In the genomic region with DNA sequence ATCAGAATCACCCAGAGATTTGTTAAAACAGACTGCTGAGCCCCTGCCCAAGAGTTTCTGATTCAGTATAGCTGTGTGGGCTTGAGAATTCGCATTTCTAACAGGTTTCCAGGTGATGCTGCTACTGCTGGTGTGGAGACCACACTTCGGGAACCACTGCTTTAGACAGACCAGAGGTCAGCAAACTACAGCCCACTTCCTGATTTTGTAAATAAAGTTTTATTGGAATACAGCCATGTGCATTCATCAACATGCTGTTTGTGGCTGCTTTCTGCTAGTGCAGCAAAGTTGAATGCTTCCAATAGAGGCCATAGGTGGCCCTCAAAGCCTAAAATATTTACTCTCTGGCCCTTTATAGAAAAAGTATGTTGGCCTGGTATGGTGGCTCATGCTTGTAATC, we compare ENCODE assay signal across 23 cellular contexts. TPM values are rescaled to one million over a fixed set of nuclear protein-coding genes. Genes with fewer than 3 reads are reported as not detected.
A peak's percentile ranks its signal among the peaks of the same experiment; 100 is the strongest.
DNase-seq lines count a peak whose midpoint lies in the region; ATAC-seq, FAIRE-seq and TF ChIP-seq lines count a peak whose summit lies in the region.
"Had no signal": no experiment of that assay in that cellular context is flagged by ENCODE, and none has a peak within 500 bp of the region (broad histone marks: within the 10 kb centered on the region; RNA-seq: fewer than 3 reads in every experiment).

No MANE protein-coding gene starts in this region.

- H3K27me3 ChIP-seq in HepG2 (ENCODE audit: control insufficient read depth in 1 of 2, insufficient read depth in 2 of 2, low read length in 2 of 2) = peaks cover 0 to 18% of the 10 kb centered on the region in 2 experiments; a peak in 2 of 5 replicates
- H3K27me3 ChIP-seq in right lobe of liver = no peaks in the 10 kb centered on the region
- no peaks in the 10 kb centered on the region for H3K27me3 ChIP-seq in iPS-15b (ENCODE audit: control insufficient read depth, insufficient read depth, low read length)

- H3K36me3 ChIP-seq in HepG2 (replicated peaks in 1 of 2; ENCODE audit: control insufficient read depth in 1 of 2, insufficient read depth in 2 of 2, low read length in 2 of 2) (no peaks in the 10 kb centered on the region), right lobe of liver (no peaks in the 10 kb centered on the region), iPS-15b (ENCODE audit: control insufficient read depth, insufficient read depth, low read length) (no peaks in the 10 kb centered on the region)

- POLR2A ChIA-PET in HepG2 (lab: Yijun Ruan, JAX) = no interaction called here

- CTCF ChIA-PET in HepG2 (lab: Yijun Ruan, JAX; ENCODE audit: low intra/inter-chr PET ratio, low total read pairs) = no interaction called here

- H3K4me2 ChIP-seq in HepG2 (ENCODE audit: low read depth, low read length) = no peak overlapping the region
- H3K4me2 ChIP-seq: A549 had no signal

- TF ChIP-seq POLR2A in HepG2 (IDR thresholded peaks at IDR 0.05; ENCODE audit: insufficient read depth in 1 of 2, low read depth in 2 of 2, low read length in 2 of 2) = no peak
- TF ChIP-seq POLR2A in right lobe of liver (IDR thresholded peaks at IDR 0.05) = no peak

- no peaks in the 10 kb centered on the region for H3K79me2 ChIP-seq in HepG2 (ENCODE audit: insufficient read depth, low read length)

- H3K9me3 ChIP-seq in HepG2 (ENCODE audit: low read length) (no peaks in the 10 kb centered on the region), right lobe of liver (no peaks in the 10 kb centered on the region), iPS-15b (ENCODE audit: control insufficient read depth, insufficient read depth, low read length) (no peaks in the 10 kb centered on the region)
- H3K9me3 ChIP-seq: A549, Caco-2 had no signal

- no peak overlapping the region for H2AFZ ChIP-seq in HepG2 (ENCODE audit: low read length)

- TF ChIP-seq CTCF in HepG2 (CRISPR knock-in tag; IDR thresholded peaks at IDR 0.05) (no peak), right lobe of liver (IDR thresholded peaks at IDR 0.05) (no peak), omental fat pad (IDR thresholded peaks at IDR 0.05) (no peak)

- TF ChIP-seq EP300 in HepG2 (IDR thresholded peaks at IDR 0.05; ENCODE audit: low read depth in 2 of 2, low read length in 2 of 2) = no peak
- no peak for TF ChIP-seq EP300 in HepG2 (CRISPR knock-in tag; IDR thresholded peaks at IDR 0.05; ENCODE audit: borderline replicate concordance)

- no peak for DNase-seq in HepG2 (ENCODE audit: low spot score)
- no peak for DNase-seq in right lobe of liver
- peak; percentile 68 for DNase-seq in RPMI8226
- DNase-seq in omental fat pad (ENCODE audit: low spot score) = no peak
- DNase-seq in NOMO-1 treated with dmso at 0.1 percent for 144 hours (lab: John Stamatoyannopoulos, UW; ENCODE audit: unreplicated experiment) = no peak
- no peak for DNase-seq in GF-D8 (lab: John Stamatoyannopoulos, UW)
- DNase-seq: AML-193; Caco-2; CD4-positive, alpha-beta T cell; HFFc6; IMR-90; KBM-7 had no signal

- intact Hi-C loops in HepG2 (cut with micrococcal nuclease; ENCODE audit: unreplicated experiment) (no loop called here), right lobe of liver (cut with DNase I) (no loop called here)

- H4K20me1 ChIP-seq in HepG2 (ENCODE audit: insufficient read depth, low read length) = no peaks in the 10 kb centered on the region

- in situ Hi-C loops in HepG2 (cut with HindIII; ENCODE audit: extremely low pct_ligation_motif_present, low pct_unique_long_range_greater_than_20kb) = no loop called here

- no peak overlapping the region for H3K27ac ChIP-seq in HepG2 (ENCODE audit: extremely low read length, insufficient read depth, low read length)
- H3K27ac ChIP-seq in right lobe of liver = no peak overlapping the region
- H3K27ac ChIP-seq: 22Rv1, A549, C4-2B, HL-60 had no signal

- WGBS in HepG2 (ENCODE audit: low lambda C conversion rate) = 0% methylated on average over 2 of the region's 2 CpGs
- 80% methylated on average over 1 of the region's 2 CpGs for WGBS in right lobe of liver (ENCODE audit: insufficient coverage, low coverage, low lambda C conversion rate, missing lambda C conversion rate)

- H3K4me1 ChIP-seq in HepG2 (ENCODE audit: insufficient read depth, low read length) (no peaks in the 10 kb centered on the region), right lobe of liver (no peaks in the 10 kb centered on the region), iPS-15b (ENCODE audit: control insufficient read depth, insufficient read depth, low read length) (peaks cover 6% of the 10 kb centered on the region)
- H3K4me1 ChIP-seq: A549, Caco-2 had no signal

- BruUV-seq in HepG2 (replicated peaks; lab: Mats Ljungman, UMichigan) = no TSS peak

- TF ChIP-seq RAD21 in HepG2 (CRISPR knock-in tag; IDR thresholded peaks at IDR 0.05) = no peak

- no peak for FAIRE-seq in HepG2 (lab: Jason Lieb, UNC)
- FAIRE-seq: A549, D721Med, G401.6, H54 had no signal

- H3K4me3 ChIP-seq in HepG2 (replicated peaks in 1 of 3; ENCODE audit: insufficient read depth in 1 of 3, low read depth in 2 of 3, low read length in 3 of 3) (no peak overlapping the region), right lobe of liver (no peak overlapping the region), iPS-15b (ENCODE audit: low read depth, low read length) (no peak overlapping the region)
- H3K4me3 ChIP-seq: A549 had no signal

- no peak overlapping the region for H3K9ac ChIP-seq in HepG2 (ENCODE audit: insufficient read depth, low read depth, low read length)
- H3K9ac ChIP-seq in iPS-15b (ENCODE audit: low read depth, low read length) = peak overlapping the region; percentile 16

- ATAC-seq in HepG2 (no peak), right lobe of liver (no peak), omental fat pad (ENCODE audit: low FRiP score) (no peak)
- ATAC-seq: A549, HCT116 had no signal

RNA-seq across cellular contexts. Expression of a gene that starts 32.6 kb away (rescaled TPM):
- not detected in 2 replicates for total RNA-seq in HepG2 (2016; rRNA removed; fragmentation: Illumina TruSeq; extraction: Trizol)
- not detected in 2 replicates for total RNA-seq in HepG2 (2016; cell fraction: cytosol; rRNA removed; fragmentation: Illumina TruSeq; extraction: Trizol; ENCODE audit: low read depth)
- not detected in 2 replicates for total RNA-seq in HepG2 (2016; cell fraction: insoluble cytoplasmic fraction; rRNA removed; fragmentation: Illumina TruSeq; extraction: Trizol)
- not detected in 2 replicates for total RNA-seq in HepG2 (2016; cell fraction: membrane; rRNA removed; fragmentation: Illumina TruSeq; extraction: Trizol)
- total RNA-seq in HepG2 (2016; cell fraction: nucleus; rRNA removed; fragmentation: Illumina TruSeq; extraction: Trizol) = not detected in 2 replicates
- not detected in 2 replicates for polyA plus RNA-seq in HepG2 (2011; rRNA removed)
- not detected in 2 replicates for polyA plus RNA-seq in HepG2 (2011; cell fraction: cytosol; rRNA removed)
- polyA plus RNA-seq in HepG2 (2011; cell fraction: nucleus; rRNA removed) = not detected in 2 replicates
- not detected in 2 replicates for polyA plus RNA-seq in HepG2 (2012)
- polyA plus RNA-seq in HepG2 (2016; cell fraction: cytosol; fragmentation: Illumina TruSeq; extraction: Trizol; ENCODE audit: low read depth) = not detected in 2 replicates
- not detected in 2 replicates for polyA plus RNA-seq in HepG2 (2016; cell fraction: insoluble cytoplasmic fraction; fragmentation: Illumina TruSeq; extraction: Trizol; ENCODE audit: low read depth)
- not detected in 2 replicates for polyA plus RNA-seq in HepG2 (2016; cell fraction: membrane; fragmentation: Illumina TruSeq; extraction: Trizol; ENCODE audit: low read depth)
- polyA plus RNA-seq in HepG2 (2016; cell fraction: nucleus; fragmentation: Illumina TruSeq; extraction: Trizol; ENCODE audit: insufficient read depth, low read depth) = not detected in 2 replicates
- 0.33 TPM in 1 of 2 replicates, not detected in the other for polyA minus RNA-seq in HepG2 (2011; rRNA and poly(A)+ RNA removed; ENCODE audit: low replicate concordance)
- polyA minus RNA-seq in HepG2 (2011; cell fraction: cytosol; rRNA and poly(A)+ RNA removed) = not detected in 2 replicates
- polyA minus RNA-seq in HepG2 (2011; cell fraction: nucleus; rRNA and poly(A)+ RNA removed) = not detected in 2 replicates
- under 1 TPM in 1 of 6 experiments, not detected in 5; 0.12 TPM for total RNA-seq in right lobe of liver
- total RNA-seq in omental fat pad = not detected
- total RNA-seq: Caco-2; CD4-positive, alpha-beta T cell; HFFc6; HT1080; IMR-90 had no signal
- polyA plus RNA-seq: BJ, IMR-90 had no signal
